In the genomic region with DNA sequence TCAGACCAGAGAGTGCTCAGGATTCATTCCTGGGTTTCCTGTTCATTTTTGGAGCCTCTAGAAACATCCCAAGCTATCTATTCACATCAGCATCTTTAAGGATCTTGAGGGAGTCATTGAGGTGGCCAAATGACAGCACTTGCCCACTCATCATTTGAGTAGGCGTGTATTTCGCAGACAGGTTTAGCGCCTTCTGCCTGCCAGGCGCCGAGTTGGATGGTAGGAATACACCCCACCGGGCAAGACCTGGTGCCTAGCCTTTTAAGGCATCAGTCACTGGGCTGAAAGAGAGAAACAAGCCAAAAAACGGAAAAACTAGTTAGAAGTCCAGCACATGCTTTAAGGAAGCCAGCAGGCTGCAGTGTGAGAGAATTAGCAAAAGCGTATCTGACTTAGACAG, we compare ENCODE assay signal across 17 cellular contexts. TPM values are rescaled to one million over a fixed set of nuclear protein-coding genes. Genes with fewer than 3 reads are reported as not detected.
DNase-seq lines count a peak whose midpoint lies in the region; ATAC-seq and TF ChIP-seq lines count a peak whose summit lies in the region.
"Had no signal": no experiment of that assay in that cellular context is flagged by ENCODE, and none has a peak within 500 bp of the region (broad histone marks: within the 10 kb centered on the region; RNA-seq: fewer than 3 reads in every experiment).

No MANE protein-coding gene starts in this region.

- no peak for TF ChIP-seq CTCF in activated CD8-positive, alpha-beta T cell treated with anti-CD3 and anti-CD28 coated beads for 36 hours (IDR thresholded peaks at IDR 0.05)
- no peak for TF ChIP-seq CTCF in heart left ventricle (IDR thresholded peaks at IDR 0.05)
- no peak for TF ChIP-seq CTCF in endothelial cell (IDR thresholded peaks at IDR 0.05; ENCODE audit: unreplicated experiment)

- H3K36me3 Mint-ChIP-seq in activated CD8-positive, alpha-beta T cell treated with anti-CD3 and anti-CD28 coated beads for 36 hours (ENCODE audit: low read depth), result peaks cover 58% of the 10 kb centered on the region
- H3K36me3 Mint-ChIP-seq in activated CD8-positive, alpha-beta T cell treated with anti-CD3 and anti-CD28 coated beads, Interleukin-2, amount 10 ng/mL, durations not matched to agents 7 days and 5 days (ENCODE audit: low read depth), result peaks cover 67% of the 10 kb centered on the region
- H3K36me3 Mint-ChIP-seq in endothelial cell (ENCODE audit: low read depth, unreplicated experiment), result peaks cover 63% of the 10 kb centered on the region
- H3K36me3 Mint-ChIP-seq in stimulated activated naive B cell treated with anti-CD40 and anti-IgM and Interleukin-4, amounts not matched to agents 10 μg/mL and 1 μg/mL and 100 μg/mL, for 72 hours, result peaks cover 65 to 78% of the 10 kb centered on the region in 2 donors

- CTCF ChIA-PET in activated CD8-positive, alpha-beta T cell treated with anti-CD3 and anti-CD28 coated beads for 36 hours (lab: Charles Lee), result no interaction called here
- CTCF ChIA-PET in activated CD8-positive, alpha-beta T cell treated with anti-CD3 and anti-CD28 coated beads, Interleukin-2, amount 10 ng/mL, durations not matched to agents 7 days and 5 days (lab: Charles Lee), result no interaction called here

- peak overlapping the region; percentile 36 for H3K27ac Mint-ChIP-seq in activated CD8-positive, alpha-beta T cell treated with anti-CD3 and anti-CD28 coated beads for 36 hours
- H3K27ac Mint-ChIP-seq in activated CD8-positive, alpha-beta T cell treated with anti-CD3 and anti-CD28 coated beads, Interleukin-2, amount 10 ng/mL, durations not matched to agents 7 days and 5 days, result no peak overlapping the region
- no peak overlapping the region for H3K27ac Mint-ChIP-seq in endothelial cell (ENCODE audit: unreplicated experiment)
- H3K27ac Mint-ChIP-seq in stimulated activated naive B cell treated with anti-CD40 and anti-IgM and Interleukin-4, amounts not matched to agents 10 μg/mL and 1 μg/mL and 100 μg/mL, for 72 hours, result peak overlapping the region; percentile 52
- H3K27ac Mint-ChIP-seq: GM23338 had no signal

- H3K9me3 ChIP-seq in heart left ventricle, result no peaks in the 10 kb centered on the region

- H3K4me3 ChIP-seq in heart left ventricle, result no peak overlapping the region
- H3K4me3 ChIP-seq: BLaER1, GM23338 had no signal

- H3K9me3 Mint-ChIP-seq in activated CD8-positive, alpha-beta T cell treated with anti-CD3 and anti-CD28 coated beads for 36 hours, result peaks cover 11% of the 10 kb centered on the region
- peaks cover 8% of the 10 kb centered on the region for H3K9me3 Mint-ChIP-seq in activated CD8-positive, alpha-beta T cell treated with anti-CD3 and anti-CD28 coated beads, Interleukin-2, amount 10 ng/mL, durations not matched to agents 7 days and 5 days (ENCODE audit: insufficient read depth)
- peaks cover 11% of the 10 kb centered on the region for H3K9me3 Mint-ChIP-seq in endothelial cell (ENCODE audit: unreplicated experiment)
- peaks cover 8 to 9% of the 10 kb centered on the region in 2 donors for H3K9me3 Mint-ChIP-seq in stimulated activated naive B cell treated with anti-CD40 and anti-IgM and Interleukin-4, amounts not matched to agents 10 μg/mL and 1 μg/mL and 100 μg/mL, for 72 hours

- H3K36me3 ChIP-seq in heart left ventricle, result peaks cover 0 to 81% (median 57%) of the 10 kb centered on the region in 9 donors

- H3K27me3 Mint-ChIP-seq in activated CD8-positive, alpha-beta T cell treated with anti-CD3 and anti-CD28 coated beads for 36 hours, result no peaks in the 10 kb centered on the region
- no peaks in the 10 kb centered on the region for H3K27me3 Mint-ChIP-seq in activated CD8-positive, alpha-beta T cell treated with anti-CD3 and anti-CD28 coated beads, Interleukin-2, amount 10 ng/mL, durations not matched to agents 7 days and 5 days (ENCODE audit: low read depth)
- peaks cover 11% of the 10 kb centered on the region for H3K27me3 Mint-ChIP-seq in endothelial cell (ENCODE audit: unreplicated experiment)
- H3K27me3 Mint-ChIP-seq in stimulated activated naive B cell treated with anti-CD40 and anti-IgM and Interleukin-4, amounts not matched to agents 10 μg/mL and 1 μg/mL and 100 μg/mL, for 72 hours, result no peaks in the 10 kb centered on the region
- H3K27me3 Mint-ChIP-seq: CD4-positive, CD25-positive, alpha-beta regulatory T cell had no signal

- H3K27ac ChIP-seq in heart left ventricle, result no peak overlapping the region
- H3K27ac ChIP-seq: BLaER1 had no signal

- no peak overlapping the region for H3K4me3 Mint-ChIP-seq in activated CD8-positive, alpha-beta T cell treated with anti-CD3 and anti-CD28 coated beads for 36 hours
- no peak overlapping the region for H3K4me3 Mint-ChIP-seq in activated CD8-positive, alpha-beta T cell treated with anti-CD3 and anti-CD28 coated beads, Interleukin-2, amount 10 ng/mL, durations not matched to agents 7 days and 5 days
- H3K4me3 Mint-ChIP-seq in endothelial cell (ENCODE audit: unreplicated experiment), result peak overlapping the region; percentile 58
- no peak overlapping the region for H3K4me3 Mint-ChIP-seq in stimulated activated naive B cell treated with anti-CD40 and anti-IgM and Interleukin-4, amounts not matched to agents 10 μg/mL and 1 μg/mL and 100 μg/mL, for 72 hours
- H3K4me3 Mint-ChIP-seq: CD4-positive, CD25-positive, alpha-beta regulatory T cell; GM23338 had no signal

- TF ChIP-seq POLR2A in heart left ventricle (IDR thresholded peaks at IDR 0.05), result no peak

- 97 to 98% (median 97%) methylated on average over 8 of the region's 8 CpGs for WGBS in heart left ventricle, 4 donors

- no peaks in the 10 kb centered on the region for H3K4me1 ChIP-seq in heart left ventricle
- H3K4me1 ChIP-seq: BLaER1 had no signal

- H3K27me3 ChIP-seq in heart left ventricle, result no peaks in the 10 kb centered on the region
- H3K27me3 ChIP-seq: BLaER1 had no signal

- DNase-seq in activated CD8-positive, alpha-beta T cell treated with anti-CD3 and anti-CD28 coated beads for 36 hours, result no peak
- no peak for DNase-seq in activated CD8-positive, alpha-beta T cell treated with anti-CD3 and anti-CD28 coated beads, Interleukin-2, amount 10 ng/mL, durations not matched to agents 7 days and 5 days
- DNase-seq in Right ventricle myocardium inferior (ENCODE audit: missing footprints) (peak; percentile 5), heart left ventricle (no peak), endothelial cell (ENCODE audit: low spot score) (no peak), DMS153 (lab: John Stamatoyannopoulos, UW) (no peak)
- no peak for DNase-seq in stimulated activated naive B cell treated with anti-CD40 and anti-IgM and Interleukin-4, amounts not matched to agents 10 μg/mL and 1 μg/mL and 100 μg/mL, for 72 hours
- DNase-seq in stimulated activated CD4-positive, alpha-beta T cell treated with anti-CD3 and anti-CD28 coated beads, Interleukin-4, amount 100 ng/mL, for 24 hours, result no peak
- DNase-seq: 8988T; AML-193; CD4-positive, CD25-positive, alpha-beta regulatory T cell; DMS79 treated with DMSO at 0.1 percent for 48 hours; EL; H7 had no signal

- intact Hi-C loops in activated CD8-positive, alpha-beta T cell treated with anti-CD3 and anti-CD28 coated beads for 36 hours (cut with micrococcal nuclease), result no loop called here
- intact Hi-C loops in Right ventricle myocardium inferior (cut with DNase I), result no loop called here
- intact Hi-C loops in heart left ventricle (cut with DNase I), result no loop called here

- ATAC-seq in activated CD8-positive, alpha-beta T cell treated with anti-CD3 and anti-CD28 coated beads for 36 hours, result no peak
- ATAC-seq in activated CD8-positive, alpha-beta T cell treated with anti-CD3 and anti-CD28 coated beads, Interleukin-2, amount 10 ng/mL, durations not matched to agents 7 days and 5 days, result no peak
- ATAC-seq in Right ventricle myocardium inferior (no peak), heart left ventricle (no peak)
- ATAC-seq in stimulated activated naive B cell treated with anti-CD40 and anti-IgM and Interleukin-4, amounts not matched to agents 10 μg/mL and 1 μg/mL and 100 μg/mL, for 72 hours (replicated peaks), result no peak
- ATAC-seq: GM23338 had no signal

- peaks cover 14% of the 10 kb centered on the region for H3K4me1 Mint-ChIP-seq in activated CD8-positive, alpha-beta T cell treated with anti-CD3 and anti-CD28 coated beads for 36 hours (ENCODE audit: low read depth)
- H3K4me1 Mint-ChIP-seq in activated CD8-positive, alpha-beta T cell treated with anti-CD3 and anti-CD28 coated beads, Interleukin-2, amount 10 ng/mL, durations not matched to agents 7 days and 5 days (ENCODE audit: low read depth), result no peaks in the 10 kb centered on the region
- no peaks in the 10 kb centered on the region for H3K4me1 Mint-ChIP-seq in endothelial cell (ENCODE audit: unreplicated experiment)
- peaks cover 6 to 20% of the 10 kb centered on the region in 2 donors for H3K4me1 Mint-ChIP-seq in stimulated activated naive B cell treated with anti-CD40 and anti-IgM and Interleukin-4, amounts not matched to agents 10 μg/mL and 1 μg/mL and 100 μg/mL, for 72 hours
- H3K4me1 Mint-ChIP-seq: GM23338 had no signal

- POLR2A ChIA-PET in activated CD8-positive, alpha-beta T cell treated with anti-CD3 and anti-CD28 coated beads for 36 hours (lab: Charles Lee), result no interaction called here
- POLR2A ChIA-PET in activated CD8-positive, alpha-beta T cell treated with anti-CD3 and anti-CD28 coated beads, Interleukin-2, amount 10 ng/mL, durations not matched to agents 7 days and 5 days (lab: Charles Lee), result no interaction called here

RNA-seq across cellular contexts. Expression of a gene that starts 33.8 kb away (rescaled TPM):
- total RNA-seq in activated CD8-positive, alpha-beta T cell treated with anti-CD3 and anti-CD28 coated beads for 36 hours, result 1 to 10 TPM; 1.4 to 1.5 TPM
- 1 to 10 TPM in 1 of 2 experiments, under 1 TPM in 1; 0.99 to 1.5 TPM for total RNA-seq in activated CD8-positive, alpha-beta T cell treated with anti-CD3 and anti-CD28 coated beads, Interleukin-2, amount 10 ng/mL, durations not matched to agents 7 days and 5 days
- total RNA-seq in Right ventricle myocardium inferior (1.2 TPM), heart left ventricle (1 to 10 TPM in 8 of 9 donors, under 1 TPM in 1; 0.93 to 2.9 (median 1.5) TPM), endothelial cell (ENCODE audit: unreplicated experiment) (3.8 TPM)
- polyA plus RNA-seq in heart left ventricle, result 1 to 10 TPM in 1 of 2 donors, under 1 TPM in 1; 0.55 to 3.4 TPM
- total RNA-seq: CD4-positive, CD25-positive, alpha-beta regulatory T cell; HT1080 had no signal

Comparison
In these comparisons a context has a peak if more than half of its experiments do, and no peak if none do; other contexts are left out.
1. H3K27ac Mint-ChIP-seq: peak in activated CD8-positive, alpha-beta T cell treated with anti-CD3 and anti-CD28 coated beads for 36 hours (single experiment) and stimulated activated naive B cell treated with anti-CD40 and anti-IgM and Interleukin-4, amounts not matched to agents 10 μg/mL and 1 μg/mL and 100 μg/mL, for 72 hours (single experiment); none in activated CD8-positive, alpha-beta T cell treated with anti-CD3 and anti-CD28 coated beads, Interleukin-2, amount 10 ng/mL, durations not matched to agents 7 days and 5 days (single experiment) and endothelial cell (single experiment).